ENCODE assay signal across 18 cellular contexts in the genomic region with DNA sequence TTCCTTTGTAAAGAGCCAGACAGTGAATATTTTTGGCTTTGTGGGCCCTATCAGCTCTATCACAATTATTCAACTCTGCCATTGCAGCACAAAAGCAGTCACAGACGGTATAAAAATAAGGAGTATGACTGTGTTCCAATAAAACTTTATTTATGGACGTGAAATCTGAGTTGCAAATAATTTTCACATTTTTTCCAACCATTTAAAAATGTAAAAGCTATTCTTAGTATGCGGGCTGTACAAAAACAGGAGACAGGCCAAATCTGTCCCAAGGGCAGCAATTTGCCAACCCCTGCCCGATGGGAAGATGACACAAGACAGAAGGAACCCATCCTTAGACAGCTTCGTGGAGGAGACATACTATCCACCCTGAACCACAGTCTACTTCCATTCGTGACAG. TPM values are rescaled to one million over a fixed set of nuclear protein-coding genes. Genes with fewer than 3 reads are reported as not detected.
DNase-seq lines count a peak whose midpoint lies in the region; TF ChIP-seq lines count a peak whose summit lies in the region.
"Had no signal": no experiment of that assay in that cellular context is flagged by ENCODE, and none has a peak within 500 bp of the region (broad histone marks: within the 10 kb centered on the region; RNA-seq: fewer than 3 reads in every experiment).

No MANE protein-coding gene starts in this region.

- 0 out of 2 replicates have a peak, but pooled peaks cover 7% of the 10 kb centered on the region for H3K79me2 ChIP-seq in KMS-11 (ENCODE audit: insufficient read depth, low read depth)
- H3K79me2 ChIP-seq in smooth muscle cell (ENCODE audit: low read depth): peaks cover 17% of the 10 kb centered on the region

- no peak for DNase-seq in smooth muscle cell (lab: John Stamatoyannopoulos, UW; ENCODE audit: unreplicated experiment)
- DNase-seq in breast epithelium (ENCODE audit: low spot score in 2 of 2): no peak
- DNase-seq in activated CD4-positive, alpha-beta T cell treated with anti-CD3 and anti-CD28 coated beads, Interleukin-2, amount 10 ng/mL, durations not matched to agents 24 days and 14 days: no peak
- DNase-seq in NCI-H446 treated with DMSO at 0.1 percent for 48 hours (lab: John Stamatoyannopoulos, UW): no peak
- DNase-seq: BE2C; CD8-positive, alpha-beta memory T cell; DND-41; NCI-H1092; NCI-H1694; NCI-H2107; NCI-H345; NCI-H526 treated with DMSO at 0.1 percent for 48 hours; PC-3 had no signal

- no peaks in the 10 kb centered on the region for H3K9me3 Mint-ChIP-seq in dendritic cell treated with granulocyte-macrophage colony-stimulating factor and Interleukin-4, amounts not matched to agents 40 ng/mL and 50 ng/mL, for 4 days
- peaks cover 4% of the 10 kb centered on the region for H3K9me3 Mint-ChIP-seq in activated CD4-positive, alpha-beta T cell treated with anti-CD3 and anti-CD28 coated beads, Interleukin-2, amount 10 ng/mL, durations not matched to agents 24 days and 14 days
- H3K9me3 Mint-ChIP-seq: CD8-positive, alpha-beta memory T cell had no signal

- H3K27me3 ChIP-seq in BLaER1 treated with 17β-estradiol and CSF1 and Interleukin-3, amounts not matched to agents 10 nM and 100 nM: no peaks in the 10 kb centered on the region
- H3K27me3 ChIP-seq in KMS-11 (ENCODE audit: insufficient read depth, low read depth) (no peaks in the 10 kb centered on the region), smooth muscle cell (ENCODE audit: low read depth) (no peaks in the 10 kb centered on the region), breast epithelium (no peaks in the 10 kb centered on the region)
- H3K27me3 ChIP-seq: BE2C had no signal

- H3K9ac ChIP-seq in BLaER1 treated with 17β-estradiol and CSF1 and Interleukin-3, amounts not matched to agents 10 nM and 100 nM: peak overlapping the region in 4 of 11 experiments; percentile 79 to 85 (median 82); a peak in 5 of 22 replicates
- H3K9ac ChIP-seq in KMS-11: no peak overlapping the region
- no peak overlapping the region for H3K9ac ChIP-seq in smooth muscle cell (ENCODE audit: low read depth)

- H3K27ac Mint-ChIP-seq in dendritic cell treated with granulocyte-macrophage colony-stimulating factor and Interleukin-4, amounts not matched to agents 40 ng/mL and 50 ng/mL, for 4 days: peak overlapping the region; percentile 88
- no peak overlapping the region for H3K27ac Mint-ChIP-seq in activated CD4-positive, alpha-beta T cell treated with anti-CD3 and anti-CD28 coated beads, Interleukin-2, amount 10 ng/mL, durations not matched to agents 24 days and 14 days
- H3K27ac Mint-ChIP-seq: CD8-positive, alpha-beta memory T cell had no signal

- no peaks in the 10 kb centered on the region for H4K20me1 ChIP-seq in BLaER1 treated with 17β-estradiol and CSF1 and Interleukin-3, amounts not matched to agents 10 nM and 100 nM
- H4K20me1 ChIP-seq in KMS-11 (ENCODE audit: insufficient read depth) (no peaks in the 10 kb centered on the region), smooth muscle cell (ENCODE audit: low read depth) (peaks cover 10% of the 10 kb centered on the region)

- peaks cover 0 to 11% (median 0%) of the 10 kb centered on the region in 11 experiments; a peak in 6 of 22 replicates for H3K9me3 ChIP-seq in BLaER1 treated with 17β-estradiol and CSF1 and Interleukin-3, amounts not matched to agents 10 nM and 100 nM (replicated peaks in 1 of 11)
- H3K9me3 ChIP-seq in smooth muscle cell (replicated peaks; ENCODE audit: low read depth) (no peaks in the 10 kb centered on the region), breast epithelium (no peaks in the 10 kb centered on the region)
- H3K9me3 ChIP-seq: BE2C had no signal

- H3K36me3 ChIP-seq in BLaER1 treated with 17β-estradiol and CSF1 and Interleukin-3, amounts not matched to agents 10 nM and 100 nM: peaks cover 0 to 32% (median 9%) of the 10 kb centered on the region in 11 experiments; a peak in 9 of 22 replicates
- H3K36me3 ChIP-seq in KMS-11 (ENCODE audit: insufficient read depth) (no peaks in the 10 kb centered on the region), smooth muscle cell (ENCODE audit: low read depth) (no peaks in the 10 kb centered on the region), breast epithelium (no peaks in the 10 kb centered on the region)

- intact Hi-C loops in dendritic cell treated with granulocyte-macrophage colony-stimulating factor and Interleukin-4, amounts not matched to agents 40 ng/mL and 50 ng/mL, for 4 days (cut with micrococcal nuclease): no loop called here
- intact Hi-C loops in breast epithelium (cut with DNase I; ENCODE audit: low total_unique reads): no loop called here
- intact Hi-C loops in activated CD4-positive, alpha-beta T cell treated with anti-CD3 and anti-CD28 coated beads, Interleukin-2, amount 10 ng/mL, durations not matched to agents 24 days and 14 days (cut with micrococcal nuclease): loop anchor here (5.0 kb wide), 1 partner anchor 495 kb away; a partner anchor contains a TSS

- H3K4me1 ChIP-seq in BLaER1 treated with 17β-estradiol and CSF1 and Interleukin-3, amounts not matched to agents 10 nM and 100 nM: peaks cover 66 to 91% (median 77%) of the 10 kb centered on the region in 10 experiments
- H3K4me1 ChIP-seq in KMS-11 (ENCODE audit: low read depth, poor library complexity, severe bottlenecking) (peaks cover 56% of the 10 kb centered on the region), smooth muscle cell (ENCODE audit: low read depth) (peaks cover 12% of the 10 kb centered on the region), breast epithelium (peaks cover 0 to 2% of the 10 kb centered on the region in 2 donors)

- H2AFZ ChIP-seq in KMS-11 (ENCODE audit: low read depth) (no peak overlapping the region), smooth muscle cell (ENCODE audit: low read depth) (no peak overlapping the region)

- TF ChIP-seq CTCF in KMS-11 (conservative IDR thresholded peaks at IDR 0.05; ENCODE audit: low read depth, low read length) (no peak), smooth muscle cell (IDR thresholded peaks at IDR 0.05; ENCODE audit: borderline replicate concordance, insufficient read depth, poor library complexity, severe bottlenecking) (no peak), breast epithelium (IDR thresholded peaks at IDR 0.05) (no peak)

- no peaks in the 10 kb centered on the region for H3K27me3 Mint-ChIP-seq in dendritic cell treated with granulocyte-macrophage colony-stimulating factor and Interleukin-4, amounts not matched to agents 40 ng/mL and 50 ng/mL, for 4 days
- peaks cover 11% of the 10 kb centered on the region for H3K27me3 Mint-ChIP-seq in activated CD4-positive, alpha-beta T cell treated with anti-CD3 and anti-CD28 coated beads, Interleukin-2, amount 10 ng/mL, durations not matched to agents 24 days and 14 days

- peaks cover 62% of the 10 kb centered on the region for H3K4me1 Mint-ChIP-seq in dendritic cell treated with granulocyte-macrophage colony-stimulating factor and Interleukin-4, amounts not matched to agents 40 ng/mL and 50 ng/mL, for 4 days (ENCODE audit: low read depth)
- peaks cover 27% of the 10 kb centered on the region for H3K4me1 Mint-ChIP-seq in activated CD4-positive, alpha-beta T cell treated with anti-CD3 and anti-CD28 coated beads, Interleukin-2, amount 10 ng/mL, durations not matched to agents 24 days and 14 days

- H3K4me3 Mint-ChIP-seq in dendritic cell treated with granulocyte-macrophage colony-stimulating factor and Interleukin-4, amounts not matched to agents 40 ng/mL and 50 ng/mL, for 4 days: no peak overlapping the region
- no peak overlapping the region for H3K4me3 Mint-ChIP-seq in activated CD4-positive, alpha-beta T cell treated with anti-CD3 and anti-CD28 coated beads, Interleukin-2, amount 10 ng/mL, durations not matched to agents 24 days and 14 days

- no peak for TF ChIP-seq POLR2A in breast epithelium (IDR thresholded peaks at IDR 0.05)

- peak overlapping the region; percentile 69 to 99 (median 84) for H3K4me2 ChIP-seq in BLaER1 treated with 17β-estradiol and CSF1 and Interleukin-3, amounts not matched to agents 10 nM and 100 nM
- peak overlapping the region; percentile 82; the same call in 1 of the 2 replicates for H3K4me2 ChIP-seq in KMS-11
- H3K4me2 ChIP-seq in smooth muscle cell: peak overlapping the region; percentile 20

- peak overlapping the region in 10 of 11 experiments; percentile 83 to 95 (median 93); a peak in 20 of 22 replicates for H3K27ac ChIP-seq in BLaER1 treated with 17β-estradiol and CSF1 and Interleukin-3, amounts not matched to agents 10 nM and 100 nM
- H3K27ac ChIP-seq in KMS-11 (no peak overlapping the region), smooth muscle cell (ENCODE audit: low read depth) (no peak overlapping the region), breast epithelium (no peak overlapping the region)
- H3K27ac ChIP-seq: RWPE1 had no signal

- no peak overlapping the region for H3K4me3 ChIP-seq in BLaER1 treated with 17β-estradiol and CSF1 and Interleukin-3, amounts not matched to agents 10 nM and 100 nM
- H3K4me3 ChIP-seq in KMS-11 (IDR thresholded peaks at IDR 0.05; ENCODE audit: insufficient read depth, low read depth, low read length): no peak overlapping the region
- no peak overlapping the region for H3K4me3 ChIP-seq in smooth muscle cell
- H3K4me3 ChIP-seq in breast epithelium: no peak overlapping the region

- no peaks in the 10 kb centered on the region for H3F3A ChIP-seq in smooth muscle cell (ENCODE audit: low read depth)

- WGBS in smooth muscle cell (ENCODE audit: low lambda C conversion rate): 70% methylated on average over 6 of the region's 6 CpGs

- peaks cover 8% of the 10 kb centered on the region for H3K36me3 Mint-ChIP-seq in dendritic cell treated with granulocyte-macrophage colony-stimulating factor and Interleukin-4, amounts not matched to agents 40 ng/mL and 50 ng/mL, for 4 days (ENCODE audit: low read depth)
- H3K36me3 Mint-ChIP-seq in activated CD4-positive, alpha-beta T cell treated with anti-CD3 and anti-CD28 coated beads, Interleukin-2, amount 10 ng/mL, durations not matched to agents 24 days and 14 days (ENCODE audit: low read depth): no peaks in the 10 kb centered on the region

RNA-seq across cellular contexts. Expression of a gene that starts 23.3 kb away (rescaled TPM):
- 14.2 and 18.0 TPM in 2 replicates for total RNA-seq in smooth muscle cell
- 14.4 and 17.4 TPM in 2 replicates for polyA plus RNA-seq in smooth muscle cell
- total RNA-seq in breast epithelium: 10 to 100 TPM in 2 of 3 donors, 1 to 10 TPM in 1; 8.6 to 27.4 (median 10.5) TPM
- total RNA-seq in activated CD4-positive, alpha-beta T cell treated with anti-CD3 and anti-CD28 coated beads, Interleukin-2, amount 10 ng/mL, durations not matched to agents 24 days and 14 days: 4.2 and 4.4 TPM in 2 replicates
- total RNA-seq: HepG2 had no signal
- polyA plus RNA-seq: HepG2 had no signal

Comparison
In these comparisons a context has a peak if more than half of its experiments do, and no peak if none do; other contexts are left out.
1. H3K27ac ChIP-seq: peak in BLaER1 treated with 17β-estradiol and CSF1 and Interleukin-3, amounts not matched to agents 10 nM and 100 nM (10 of 11); none in KMS-11 (single experiment), smooth muscle cell (single experiment) and breast epithelium (0 of 2).
2. H3K4me2 ChIP-seq: peak in every context shown above with its lines; median percentile 84 in BLaER1 treated with 17β-estradiol and CSF1 and Interleukin-3, amounts not matched to agents 10 nM and 100 nM; 82 in KMS-11; 20 in smooth muscle cell.